Comparison of ENCODE assay signal across 23 cellular contexts in the genomic region with DNA sequence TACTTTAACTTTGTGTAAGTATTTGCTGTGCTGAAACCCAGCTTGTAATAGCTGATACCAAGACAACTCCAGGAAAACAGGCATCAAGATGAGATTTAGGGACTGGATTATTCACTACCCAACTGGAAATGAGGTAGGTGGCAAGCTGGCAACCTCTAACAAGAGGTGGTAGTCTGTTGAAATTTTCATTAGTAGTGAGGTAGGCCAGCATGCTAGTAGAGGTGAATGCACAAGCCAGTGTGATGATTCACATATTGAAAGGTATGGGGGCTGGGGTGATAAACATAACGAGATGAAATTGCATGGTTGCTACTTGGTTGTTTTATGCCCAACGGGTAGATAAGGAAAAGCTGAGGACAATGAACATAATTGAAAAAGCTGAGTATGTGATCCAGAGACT. TPM values are rescaled to one million over a fixed set of nuclear protein-coding genes. Genes with fewer than 3 reads are reported as not detected.
"Had no signal": no experiment of that assay in that cellular context is flagged by ENCODE, and none has a peak within 500 bp of the region (broad histone marks: within the 10 kb centered on the region; RNA-seq: fewer than 3 reads in every experiment).

No MANE protein-coding gene starts in this region.

- H3K4me3 ChIP-seq: K562, MG63, SJCRH30 had no signal

- H3K36me3 ChIP-seq: MG63, SJCRH30 had no signal

- H3K36me3 Mint-ChIP-seq: IgD-negative memory B cell had no signal

- ATAC-seq: Panc1, Right ventricle myocardium inferior had no signal

- H3K4me1 ChIP-seq: SJCRH30 had no signal

- H3K4me1 Mint-ChIP-seq: IgD-negative memory B cell had no signal

- DNase-seq: MG63, NCI-H1092, NCI-H1436, NCI-H187, NCI-H2029, NCI-H2081 treated with DMSO at 0.1 percent for 48 hours, NCI-H2171, NCI-H226, NCI-H446, NCI-H510A, NCI-H524 treated with DMSO at 0.1 percent for 48 hours, NCI-H774, PC-3, SHP77 treated with DMSO at 0.1 percent for 48 hours, SJCRH30 had no signal

- H3K27ac ChIP-seq: KMS-11, RWPE1, SJCRH30 had no signal

- H3K27me3 ChIP-seq: MG63, SJCRH30 had no signal

- H3K4me3 Mint-ChIP-seq: IgD-negative memory B cell had no signal

- H3K27ac Mint-ChIP-seq: IgD-negative memory B cell had no signal

- H3K4me2 ChIP-seq: KMS-11 had no signal

- H3K9ac ChIP-seq: KMS-11 had no signal

- H3K9me3 ChIP-seq: MG63, SJCRH30 had no signal

RNA-seq across cellular contexts. Expression of gene TMPRSS11D, which starts 8.5 kb away (rescaled TPM):
- total RNA-seq: K562, LHCN-M2, OCI-LY7, PC-3, Right ventricle myocardium inferior, SJCRH30 had no signal
- polyA plus RNA-seq: IgD-negative memory B cell, K562 had no signal
